ENCODE assay signal across 17 cellular contexts in the genomic region with DNA sequence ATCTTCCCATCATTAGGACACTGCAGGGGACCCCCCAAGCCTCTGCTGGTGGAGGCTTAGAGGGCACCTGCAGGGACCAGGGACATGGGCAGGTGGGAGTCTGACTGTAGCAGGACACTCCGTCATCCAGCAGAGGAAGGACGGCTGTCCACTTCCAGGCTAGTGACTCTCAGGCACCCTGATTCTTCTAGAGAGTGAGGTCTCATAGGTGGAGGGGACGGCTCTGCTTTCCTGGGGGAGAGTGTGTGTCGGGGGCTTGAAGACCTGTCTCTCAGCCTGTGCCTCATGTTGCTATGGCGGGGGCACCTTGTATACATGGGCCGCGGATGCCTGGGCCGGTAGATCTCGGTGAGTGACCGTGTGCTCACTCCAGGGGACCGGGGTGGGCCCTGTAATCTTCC.
DNase-seq lines count a peak whose midpoint lies in the region; ATAC-seq, FAIRE-seq and TF ChIP-seq lines count a peak whose summit lies in the region.
"Had no signal": no experiment of that assay in that cellular context is flagged by ENCODE, and none has a peak within 500 bp of the region (broad histone marks: within the 10 kb centered on the region; RNA-seq: fewer than 3 reads in every experiment).

No MANE protein-coding gene starts in this region.

- no peaks in the 10 kb centered on the region for H3K27me3 ChIP-seq in H9 (ENCODE audit: insufficient read depth, low read length)
- no peaks in the 10 kb centered on the region for H3K27me3 ChIP-seq in aorta (ENCODE audit: control insufficient read depth in 1 of 2, insufficient read depth in 2 of 2, low read length in 1 of 2)
- H3K27me3 ChIP-seq in naive thymus-derived CD4-positive, alpha-beta T cell (ENCODE audit: control insufficient read depth in 2 of 2, insufficient read depth in 2 of 2, low read length in 2 of 2) = no peaks in the 10 kb centered on the region
- H3K27me3 ChIP-seq: BE2C had no signal

- H3K4me2 ChIP-seq in H9 (ENCODE audit: insufficient read depth, insufficient read length, low read length) = no peak overlapping the region
- H3K4me2 ChIP-seq: A549 had no signal

- no peak overlapping the region for H3K23ac ChIP-seq in H9 (ENCODE audit: insufficient read length, low read depth, low read length)

- H3K27ac ChIP-seq in H9 (ENCODE audit: insufficient read length, low read depth, low read length) (no peak overlapping the region), kidney (ENCODE audit: low read depth in 2 of 2, low read length in 2 of 2) (no peak overlapping the region), aorta (ENCODE audit: low read depth in 1 of 2, low read length in 2 of 2) (no peak overlapping the region)
- H3K27ac ChIP-seq in naive thymus-derived CD4-positive, alpha-beta T cell (ENCODE audit: low read depth, low read length) = no peak overlapping the region
- H3K27ac ChIP-seq: A549, C4-2B had no signal

- H4K91ac ChIP-seq in H9 (ENCODE audit: insufficient read length, low read depth, low read length) = no peak overlapping the region

- CTCF ChIA-PET in naive thymus-derived CD4-positive, alpha-beta T cell (lab: Charles Lee) = no interaction called here

- H3K4me3 ChIP-seq in kidney (ENCODE audit: low read length in 2 of 2) (no peak overlapping the region), aorta (ENCODE audit: low read length in 2 of 2) (no peak overlapping the region)
- H3K4me3 ChIP-seq in naive thymus-derived CD4-positive, alpha-beta T cell (ENCODE audit: low read length) = no peak overlapping the region
- H3K4me3 ChIP-seq: A549, HAP-1 had no signal

- H2AK5ac ChIP-seq in H9 (ENCODE audit: insufficient read length, low read length) = no peak overlapping the region

- no peak for FAIRE-seq in kidney (lab: Jason Lieb, UNC)
- FAIRE-seq: A549, HTR-8/SVneo had no signal

- H2BK20ac ChIP-seq in H9 (ENCODE audit: low read depth, low read length, poor library complexity, severe bottlenecking) = no peak overlapping the region

- no peaks in the 10 kb centered on the region for H3K79me2 ChIP-seq in H9 (ENCODE audit: insufficient read depth, low read length)

- H2BK5ac ChIP-seq in H9 (ENCODE audit: insufficient read length, low read length) = no peak overlapping the region

- no peak overlapping the region for H2BK15ac ChIP-seq in H9 (ENCODE audit: low read depth, low read length)

- H4K8ac ChIP-seq in H9 (replicated peaks; ENCODE audit: insufficient read length, low read depth, low read length) = no peak overlapping the region

- H2BK12ac ChIP-seq in H9 (ENCODE audit: insufficient read length, low read depth, low read length) = no peak overlapping the region

- H3K23me2 ChIP-seq in H9 (ENCODE audit: insufficient read length, low read depth, low read length, poor library complexity, severe bottlenecking) = no peaks in the 10 kb centered on the region

- intact Hi-C loops in kidney (cut with DNase I) (no loop called here), posterior vena cava (cut with DNase I) (no loop called here), aorta (cut with DNase I) (no loop called here)
- intact Hi-C loops in naive thymus-derived CD4-positive, alpha-beta T cell (cut with micrococcal nuclease) = no loop called here

- H3K4ac ChIP-seq in H9 (ENCODE audit: low read depth, low read length) = no peak overlapping the region

- H3K9ac ChIP-seq in H9 (ENCODE audit: extremely low read depth, insufficient read length, low read length) (no peak overlapping the region), kidney (ENCODE audit: low read length in 2 of 2) (no peak overlapping the region)

- no CpG with 5 or more reads among the region's 11 CpGs for WGBS in H9 (ENCODE audit: extremely low coverage, insufficient read length, low lambda C conversion rate)
- 89% methylated on average over 11 of the region's 11 CpGs for WGBS in aorta, 2 donors

- H3K4me1 ChIP-seq in H9 (ENCODE audit: insufficient read depth, low read length) (no peaks in the 10 kb centered on the region), kidney (ENCODE audit: control insufficient read depth in 1 of 2, insufficient read depth in 1 of 2, low read depth in 1 of 2, low read length in 2 of 2) (no peaks in the 10 kb centered on the region), aorta (ENCODE audit: control insufficient read depth in 1 of 2, insufficient read depth in 2 of 2, low read length in 2 of 2) (no peaks in the 10 kb centered on the region)
- no peaks in the 10 kb centered on the region for H3K4me1 ChIP-seq in naive thymus-derived CD4-positive, alpha-beta T cell (ENCODE audit: control insufficient read depth in 2 of 2, insufficient read depth in 2 of 2, low read length in 2 of 2)
- H3K4me1 ChIP-seq: A549, BE2C, Caco-2, HAP-1 had no signal

- no peak overlapping the region for H2BK120ac ChIP-seq in H9 (ENCODE audit: low read depth, low read length, poor library complexity, severe bottlenecking)

- H3K9me3 ChIP-seq in H9 (ENCODE audit: control insufficient read depth, low read depth, low read length) (no peaks in the 10 kb centered on the region), kidney (ENCODE audit: control insufficient read depth in 1 of 2, low read length in 2 of 2) (peaks cover 0 to 3% of the 10 kb centered on the region in 2 donors), aorta (ENCODE audit: control insufficient read depth, low read length) (no peaks in the 10 kb centered on the region)
- H3K9me3 ChIP-seq in naive thymus-derived CD4-positive, alpha-beta T cell (ENCODE audit: control insufficient read depth in 2 of 3, low read length in 3 of 3) = no peaks in the 10 kb centered on the region
- H3K9me3 ChIP-seq: A549, BE2C, Caco-2, HAP-1 had no signal

- no peaks in the 10 kb centered on the region for H4K20me1 ChIP-seq in H9 (ENCODE audit: control insufficient read depth, insufficient read depth, insufficient read length)

- H3K4me1 Mint-ChIP-seq in H9 = peaks cover 0 to 4% of the 10 kb centered on the region in 2 experiments; a peak in 1 of 4 replicates
- no peaks in the 10 kb centered on the region for H3K4me1 Mint-ChIP-seq in naive thymus-derived CD4-positive, alpha-beta T cell

- no peaks in the 10 kb centered on the region for H3K27me3 Mint-ChIP-seq in H9 (ENCODE audit: low read depth)
- H3K27me3 Mint-ChIP-seq in naive thymus-derived CD4-positive, alpha-beta T cell = peaks cover 0 to 4% (median 0%) of the 10 kb centered on the region in 5 donors

- no peak for TF ChIP-seq CTCF in H9 (conservative IDR thresholded peaks at IDR 0.05)
- no peak for TF ChIP-seq CTCF in kidney (IDR thresholded peaks at IDR 0.05; ENCODE audit: borderline replicate concordance, extremely low read depth, insufficient read depth)

- no peak overlapping the region for H3K56ac ChIP-seq in H9 (ENCODE audit: insufficient read length, low read depth, low read length)

- peaks cover 11 to 13% (median 11%) of the 10 kb centered on the region in 3 experiments for H3K36me3 Mint-ChIP-seq in H9 (ENCODE audit: insufficient read depth in 1 of 3, low read depth in 3 of 3)
- H3K36me3 Mint-ChIP-seq in naive thymus-derived CD4-positive, alpha-beta T cell = no peaks in the 10 kb centered on the region
- H3K36me3 Mint-ChIP-seq: CD8-positive, alpha-beta T cell had no signal

- no peak overlapping the region for H2AFZ ChIP-seq in H9 (ENCODE audit: low read length)

- ATAC-seq in aorta (ENCODE audit: low FRiP score) = no peak
- ATAC-seq in naive thymus-derived CD4-positive, alpha-beta T cell = no peak
- ATAC-seq: A549; CD8-positive, alpha-beta T cell had no signal

- DNase-seq in H9 (peak; percentile 19), kidney (peak; percentile 46), posterior vena cava (ENCODE audit: low spot score) (peak; percentile 74), aorta (peak; percentile 17 to 58), GM19240 (ENCODE audit: insufficient read length, low spot score) (no peak), HUDEP-2 (lab: John Stamatoyannopoulos, UW; ENCODE audit: unreplicated experiment in 76 of 76) (no peak)
- DNase-seq in naive thymus-derived CD4-positive, alpha-beta T cell = no peak
- DNase-seq: BE2C; CD8-positive, alpha-beta T cell; DND-41; GDM1; HFFc6 had no signal

- no peaks in the 10 kb centered on the region for H3K79me1 ChIP-seq in H9 (ENCODE audit: insufficient read depth, low read depth, low read length, poor library complexity, severe bottlenecking)

- H3T11ph ChIP-seq in H9 (ENCODE audit: low read length) = no peak overlapping the region

- no peak overlapping the region for H3K4me3 Mint-ChIP-seq in H9
- H3K4me3 Mint-ChIP-seq in naive thymus-derived CD4-positive, alpha-beta T cell = no peak overlapping the region
- H3K4me3 Mint-ChIP-seq: CD8-positive, alpha-beta T cell; HFFc6 had no signal

- peak overlapping the region in 1 of 3 experiments; percentile 31; a peak in 1 of 7 replicates for H3K27ac Mint-ChIP-seq in H9
- H3K27ac Mint-ChIP-seq in naive thymus-derived CD4-positive, alpha-beta T cell = no peak overlapping the region
- H3K27ac Mint-ChIP-seq: CD8-positive, alpha-beta T cell; HFFc6 had no signal

- no peak overlapping the region for H3K14ac ChIP-seq in H9 (ENCODE audit: insufficient read depth, low read length)

- H3K36me3 ChIP-seq in kidney (ENCODE audit: control insufficient read depth in 1 of 2, insufficient read depth in 2 of 2, low read length in 2 of 2) = no peaks in the 10 kb centered on the region
- H3K36me3 ChIP-seq in aorta (ENCODE audit: control insufficient read depth in 1 of 2, insufficient read depth in 2 of 2, low read length in 1 of 2) = no peaks in the 10 kb centered on the region
- no peaks in the 10 kb centered on the region for H3K36me3 ChIP-seq in naive thymus-derived CD4-positive, alpha-beta T cell (ENCODE audit: control insufficient read depth in 2 of 3, insufficient read depth in 3 of 3, low read length in 3 of 3)
- H3K36me3 ChIP-seq: BE2C, HAP-1 had no signal

- POLR2A ChIA-PET in naive thymus-derived CD4-positive, alpha-beta T cell (lab: Charles Lee) = no interaction called here

- no peak overlapping the region for H4K5ac ChIP-seq in H9 (ENCODE audit: insufficient read length, low read depth, low read length)

- H3K18ac ChIP-seq in H9 (ENCODE audit: insufficient read length, low read depth, low read length) = no peak overlapping the region

- peaks cover 6 to 10% of the 10 kb centered on the region in 2 experiments; a peak in 4 of 5 replicates for H3K9me3 Mint-ChIP-seq in H9
- peaks cover 0 to 6% (median 0%) of the 10 kb centered on the region in 11 donors for H3K9me3 Mint-ChIP-seq in naive thymus-derived CD4-positive, alpha-beta T cell
- H3K9me3 Mint-ChIP-seq: CD8-positive, alpha-beta T cell had no signal

Comparison
In these comparisons a context has a peak if more than half of its experiments do, and no peak if none do; other contexts are left out.
1. DNase-seq: peak in H9 (single experiment), kidney (single experiment), posterior vena cava (single experiment) and aorta (2 of 2); none in naive thymus-derived CD4-positive, alpha-beta T cell (0 of 9), GM19240 (single experiment) and HUDEP-2 (0 of 76).